In genomic region chr1:90561384-90561783, GRCh38 we compare ENCODE assay signal across 1 cellular context.
TF ChIP-seq lines count a peak whose summit lies in the region.

No MANE protein-coding gene starts in this region.

TF ChIP-seq in GM23338, 12 proteins besides CTCF, POLR2A, EP300 and RAD21 (continued from another document):
- TF ChIP-seq REST (IDR thresholded peaks at IDR 0.05; ENCODE audit: unreplicated experiment) (no peak), STAT1 (IDR thresholded peaks at IDR 0.05; ENCODE audit: unreplicated experiment) (no peak)
